In genomic region chr2:127626175-127626574, GRCh38 we compare ENCODE assay signal across 1 cellular context.
TF ChIP-seq lines count a peak whose summit lies in the region.

No MANE protein-coding gene starts in this region.

TF ChIP-seq in GM23338, 12 proteins besides CTCF, POLR2A, EP300 and RAD21:
- TF ChIP-seq ZNF462 (CRISPR knock-in tag; IDR thresholded peaks at IDR 0.05) (no peak), ETS1 (IDR thresholded peaks at IDR 0.05) (no peak), REST (IDR thresholded peaks at IDR 0.05; ENCODE audit: unreplicated experiment) (no peak), JUNB (IDR thresholded peaks at IDR 0.05; ENCODE audit: unreplicated experiment) (no peak), POLR2AphosphoS5 (IDR thresholded peaks at IDR 0.05; ENCODE audit: low read depth) (no peak), EZH2 (IDR thresholded peaks at IDR 0.05; ENCODE audit: low read depth, unreplicated experiment) (no peak), STAT1 (IDR thresholded peaks at IDR 0.05; ENCODE audit: unreplicated experiment) (no peak), ZNF114 (CRISPR knock-in tag; IDR thresholded peaks at IDR 0.05) (no peak), ZNF331 (CRISPR knock-in tag; IDR thresholded peaks at IDR 0.05; ENCODE audit: low read depth) (no peak), EZH2phosphoT487 (IDR thresholded peaks at IDR 0.05; ENCODE audit: unreplicated experiment) (no peak), NANOG (IDR thresholded peaks at IDR 0.05; ENCODE audit: borderline replicate concordance) (no peak), CREB1 (CRISPR knock-in tag; IDR thresholded peaks at IDR 0.05; ENCODE audit: low read depth) (no peak)
